ENCODE assay signal across 1 cellular context in genomic region chr10:110007171-110007700, GRCh38.
A peak's percentile ranks its signal among the peaks of the same experiment; 100 is the strongest.
TF ChIP-seq lines count a peak whose summit lies in the region.

No MANE protein-coding gene starts in this region.

TF ChIP-seq in HepG2, 621 proteins besides CTCF, POLR2A, EP300 and RAD21 (continued from another document and continues in another):
- peak; percentile 61 for TF ChIP-seq TFDP2 (CRISPR knock-in tag; IDR thresholded peaks at IDR 0.05)
- TF ChIP-seq ZBTB42 (CRISPR knock-in tag; IDR thresholded peaks at IDR 0.05): 0 out of 2 replicates have a peak, but pooled peaks have one; percentile 26
- TF ChIP-seq ZNF335 (CRISPR knock-in tag; IDR thresholded peaks at IDR 0.05): no peak
- 0 out of 2 replicates have a peak, but pooled peaks have one; percentile 36 for TF ChIP-seq AFF4 (CRISPR knock-in tag; IDR thresholded peaks at IDR 0.05)
- TF ChIP-seq ZNF546 (CRISPR knock-in tag; conservative IDR thresholded peaks at IDR 0.05): no peak
- TF ChIP-seq PHF20 (CRISPR knock-in tag; IDR thresholded peaks at IDR 0.05): peak; percentile 44
- TF ChIP-seq ARID3A (IDR thresholded peaks at IDR 0.05; ENCODE audit: low read depth, low read length): no peak
- 0 out of 2 replicates have a peak, but pooled peaks have one; percentile 33 for TF ChIP-seq ZNF263 (CRISPR knock-in tag; IDR thresholded peaks at IDR 0.05)
- 0 out of 2 replicates have a peak, but pooled peaks have one; percentile 28 for TF ChIP-seq SPEN (CRISPR knock-in tag; IDR thresholded peaks at IDR 0.05; ENCODE audit: low read depth)
- no peak for TF ChIP-seq XRCC5 (optimal IDR thresholded peaks at IDR 0.05; ENCODE audit: low read length)
- TF ChIP-seq HNRNPUL1 (IDR thresholded peaks at IDR 0.05; ENCODE audit: low read depth, low read length): 0 out of 2 replicates have a peak, but pooled peaks have one; percentile 23
- TF ChIP-seq NCOR1 (IDR thresholded peaks at IDR 0.05; ENCODE audit: borderline replicate concordance, low read length): peak; percentile 79
- no peak; the same call in 1 of the 2 replicates for TF ChIP-seq HDAC2 (CRISPR knock-in tag; IDR thresholded peaks at IDR 0.05)
- TF ChIP-seq ZNF343 (CRISPR knock-in tag; IDR thresholded peaks at IDR 0.05): no peak
- TF ChIP-seq ZNF607 (CRISPR knock-in tag; IDR thresholded peaks at IDR 0.05; ENCODE audit: borderline replicate concordance): peak; percentile 74
- no peak for TF ChIP-seq ZNF598 (CRISPR knock-in tag; IDR thresholded peaks at IDR 0.05; ENCODE audit: borderline replicate concordance)
- peak; percentile 50; the same call in 1 of the 2 replicates for TF ChIP-seq DMAP1 (CRISPR knock-in tag; IDR thresholded peaks at IDR 0.05)
- no peak for TF ChIP-seq KDM2A (CRISPR knock-in tag; IDR thresholded peaks at IDR 0.05; ENCODE audit: borderline replicate concordance, low read depth)
- TF ChIP-seq ZNF501 (CRISPR knock-in tag; IDR thresholded peaks at IDR 0.05): peak; percentile 40; the same call in 1 of the 2 replicates
- peak; percentile 41 for TF ChIP-seq ARID5B (CRISPR knock-in tag; IDR thresholded peaks at IDR 0.05)
- no peak for TF ChIP-seq MIER2 (CRISPR knock-in tag; IDR thresholded peaks at IDR 0.05)
- peak; percentile 50; the same call in 1 of the 2 replicates for TF ChIP-seq MED13 (CRISPR knock-in tag; IDR thresholded peaks at IDR 0.05)
- no peak for TF ChIP-seq HNRNPLL (IDR thresholded peaks at IDR 0.05; ENCODE audit: low read depth, low read length, poor library complexity, severe bottlenecking)
- no peak for TF ChIP-seq SP140L (CRISPR knock-in tag; IDR thresholded peaks at IDR 0.05; ENCODE audit: borderline replicate concordance)
- peak; percentile 76; the same call in 1 of the 2 replicates for TF ChIP-seq ZNF232 (CRISPR knock-in tag; IDR thresholded peaks at IDR 0.05; ENCODE audit: borderline replicate concordance)
- TF ChIP-seq ZFAT (CRISPR knock-in tag; conservative IDR thresholded peaks at IDR 0.05): 0 out of 2 replicates have a peak, but pooled peaks have one; percentile 25
- no peak for TF ChIP-seq MTF1 (CRISPR knock-in tag; IDR thresholded peaks at IDR 0.05)
- no peak for TF ChIP-seq LCORL (IDR thresholded peaks at IDR 0.05)
- no peak for TF ChIP-seq LCORL (CRISPR knock-in tag; IDR thresholded peaks at IDR 0.05)
- peak; percentile 40; the same call in 1 of the 2 replicates for TF ChIP-seq BCL6 (CRISPR knock-in tag; IDR thresholded peaks at IDR 0.05)
- TF ChIP-seq ARNT2 (CRISPR knock-in tag; IDR thresholded peaks at IDR 0.05; ENCODE audit: low read depth): 0 out of 2 replicates have a peak, but pooled peaks have one; percentile 25
- TF ChIP-seq U2AF2 (IDR thresholded peaks at IDR 0.05; ENCODE audit: low read depth, low read length): no peak
- no peak for TF ChIP-seq CHCHD3 (CRISPR knock-in tag; IDR thresholded peaks at IDR 0.05)
- peak; percentile 68 for TF ChIP-seq HNF4G (IDR thresholded peaks at IDR 0.05; ENCODE audit: borderline replicate concordance, low read depth, low read length)
- peak; percentile 79; the same call in 1 of the 2 replicates for TF ChIP-seq HNF4G (CRISPR knock-in tag; IDR thresholded peaks at IDR 0.05; ENCODE audit: borderline replicate concordance, low read depth)
- TF ChIP-seq SNAPC2 (CRISPR knock-in tag; IDR thresholded peaks at IDR 0.05): no peak
- no peak for TF ChIP-seq ZUFSP (CRISPR knock-in tag; IDR thresholded peaks at IDR 0.05; ENCODE audit: borderline replicate concordance)
- peak; percentile 47 for TF ChIP-seq ZBTB43 (CRISPR knock-in tag; conservative IDR thresholded peaks at IDR 0.05)
- no peak for TF ChIP-seq NR1H2 (CRISPR knock-in tag; IDR thresholded peaks at IDR 0.05; ENCODE audit: borderline replicate concordance, low read depth)
- TF ChIP-seq SUZ12 (IDR thresholded peaks at IDR 0.05; ENCODE audit: low read depth, low read length): no peak
- 0 out of 2 replicates have a peak, but pooled peaks have one; percentile 31 for TF ChIP-seq ZNF33B (CRISPR knock-in tag; IDR thresholded peaks at IDR 0.05)
- peak in 1 of 2 experiments; percentile 67; a peak in 2 of 4 replicates for TF ChIP-seq HMGXB4 (CRISPR knock-in tag; IDR thresholded peaks at IDR 0.05; ENCODE audit: borderline replicate concordance in 1 of 2, low read depth in 1 of 2)
- TF ChIP-seq MED1 (CRISPR knock-in tag; IDR thresholded peaks at IDR 0.05): peak; percentile 51
- 0 out of 2 replicates have a peak, but pooled peaks have one; percentile 34 for TF ChIP-seq ZNF790 (CRISPR knock-in tag; IDR thresholded peaks at IDR 0.05; ENCODE audit: borderline replicate concordance)
- peak in 1 of 2 experiments; percentile 73; a peak in 2 of 4 replicates for TF ChIP-seq KLF16 (CRISPR knock-in tag; IDR thresholded peaks at IDR 0.05)
- TF ChIP-seq ZNF530 (CRISPR knock-in tag; IDR thresholded peaks at IDR 0.05; ENCODE audit: low read depth): no peak
- no peak for TF ChIP-seq ZC3H4 (CRISPR knock-in tag; IDR thresholded peaks at IDR 0.05; ENCODE audit: borderline replicate concordance)
- TF ChIP-seq ZNF879 (CRISPR knock-in tag; IDR thresholded peaks at IDR 0.05): no peak
